10 cellular contexts compared by ENCODE assay signal in genomic region chr11:108199446-108200321, GRCh38.
DNase-seq lines count a peak whose midpoint lies in the region; ATAC-seq and TF ChIP-seq lines count a peak whose summit lies in the region.
"Had no signal": no experiment of that assay in that cellular context is flagged by ENCODE, and none has a peak within 500 bp of the region (broad histone marks: within the 10 kb centered on the region; RNA-seq: fewer than 3 reads in every experiment).

No MANE protein-coding gene starts in this region.

- peak; percentile 82 for ATAC-seq in GM21825 (IDR thresholded peaks at IDR 0.05; ENCODE audit: unreplicated experiment)

- H3K36me3 Mint-ChIP-seq in nephron progenitor cell (ENCODE audit: low read depth): peaks cover 61% of the 10 kb centered on the region

- CTCF ChIA-PET in GM10248 (lab: Yijun Ruan, JAX): interaction anchor here (0.8 kb wide), 1 partner anchor 465 kb away, joined by 3 read pairs; the partner anchor contains the start of gene DDX10

- H3K4me1 ChIP-seq in adipocyte (ENCODE audit: control insufficient read depth, insufficient read depth, low read length): peaks cover 7% of the 10 kb centered on the region

- TF ChIP-seq CTCF in GM10248 (IDR thresholded peaks at IDR 0.05; ENCODE audit: control extremely low read depth, extremely low read depth, low read depth, missing control alignments): no peak
- no peak for TF ChIP-seq CTCF in nephron progenitor cell (IDR thresholded peaks at IDR 0.05)

- H3K9me3 ChIP-seq in adipocyte (ENCODE audit: control insufficient read depth, low read length): no peaks in the 10 kb centered on the region

- H3K27me3 Mint-ChIP-seq in nephron progenitor cell (ENCODE audit: low read depth, poor library complexity): no peaks in the 10 kb centered on the region

- no peak overlapping the region for H3K4me3 ChIP-seq in adipocyte (ENCODE audit: low read length)

- H3K4me3 Mint-ChIP-seq in nephron progenitor cell: no peak overlapping the region

- DNase-seq in GM10248 (ENCODE audit: extremely low spot score) (peak; percentile 82), NCI-H226 (peak; percentile 92), adipocyte (ENCODE audit: low read depth) (peak; percentile 72), nephron progenitor cell (no peak), NCI-H345 treated with DMSO at 0.1 percent for 48 hours (lab: John Stamatoyannopoulos, UW; ENCODE audit: unreplicated experiment) (no peak), NCI-H1930 (lab: John Stamatoyannopoulos, UW) (no peak), NCI-H146 treated with DMSO at 0.1 percent for 48 hours (lab: John Stamatoyannopoulos, UW; ENCODE audit: unreplicated experiment) (no peak)
- DNase-seq: left cardiac atrium had no signal

- POLR2A ChIA-PET in GM10248 (lab: Yijun Ruan, JAX): no interaction called here

- no peaks in the 10 kb centered on the region for H3K27me3 ChIP-seq in adipocyte (replicated peaks; ENCODE audit: control insufficient read depth, insufficient read depth, low read length)

- H3K4me1 Mint-ChIP-seq in nephron progenitor cell: peaks cover 11% of the 10 kb centered on the region

- peaks cover 8% of the 10 kb centered on the region for H3K9me3 Mint-ChIP-seq in nephron progenitor cell

- H3K9ac ChIP-seq in adipocyte (ENCODE audit: low read length): no peak overlapping the region
- H3K9ac ChIP-seq: KMS-11 had no signal

- H3K27ac Mint-ChIP-seq in nephron progenitor cell: peak overlapping the region; percentile 70

- H3K36me3 ChIP-seq in adipocyte (ENCODE audit: control insufficient read depth, insufficient read depth, low read length, severe bottlenecking): peaks cover 31% of the 10 kb centered on the region

Comparison
In these comparisons a context has a peak if more than half of its experiments do, and no peak if none do; other contexts are left out.
1. DNase-seq: peak in GM10248 (single experiment), NCI-H226 (single experiment) and adipocyte (single experiment); none in nephron progenitor cell (single experiment), NCI-H345 treated with DMSO at 0.1 percent for 48 hours (single experiment), NCI-H1930 (0 of 2) and NCI-H146 treated with DMSO at 0.1 percent for 48 hours (single experiment).